8 cellular contexts compared by ENCODE assay signal in the genomic region with DNA sequence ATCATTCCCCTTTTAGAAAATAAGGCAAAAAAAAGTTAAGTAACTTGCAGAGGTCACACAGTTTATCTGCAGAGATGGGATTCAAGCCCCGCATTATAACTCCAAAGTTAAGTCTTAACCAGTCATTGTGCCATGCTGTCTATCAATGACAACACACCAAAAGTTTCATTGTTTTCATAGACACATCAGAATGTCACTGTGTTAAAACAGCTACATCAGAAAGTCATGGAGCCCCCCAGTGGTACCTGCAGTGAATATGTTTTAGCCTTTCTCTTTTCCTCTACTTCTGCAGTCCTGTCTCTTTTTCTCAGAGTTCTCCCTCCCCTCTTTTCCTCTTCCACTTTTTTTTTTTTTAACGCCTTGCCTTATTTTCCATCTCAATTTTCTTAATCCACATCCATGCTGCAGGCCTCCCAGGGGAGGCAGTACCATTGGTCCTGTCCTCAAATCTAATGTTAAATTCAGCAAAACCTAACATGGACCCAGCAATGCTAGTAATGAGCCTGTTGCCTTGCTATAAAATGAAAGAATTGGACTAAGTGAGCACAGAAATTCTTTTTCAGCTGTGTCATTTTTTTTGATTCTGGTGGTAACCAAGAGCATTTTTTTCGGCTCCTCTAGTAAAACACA. TPM values are rescaled to one million over a fixed set of nuclear protein-coding genes. Genes with fewer than 3 reads are reported as not detected.
DNase-seq lines count a peak whose midpoint lies in the region; ATAC-seq lines count a peak whose summit lies in the region.

No MANE protein-coding gene starts in this region.

- no peaks in the 10 kb centered on the region for H3K36me3 Mint-ChIP-seq in naive thymus-derived CD8-positive, alpha-beta T cell

- H3K4me1 Mint-ChIP-seq in naive thymus-derived CD8-positive, alpha-beta T cell = peaks cover 45 to 74% (median 71%) of the 10 kb centered on the region in 4 donors

- H3K4me3 Mint-ChIP-seq in naive thymus-derived CD8-positive, alpha-beta T cell = peak overlapping the region in 4 of 10 donors; percentile 1 to 44 (median 11)

- DNase-seq in NCI-H2107 treated with DMSO at 0.1 percent for 48 hours (lab: John Stamatoyannopoulos, UW; ENCODE audit: unreplicated experiment) (peak; percentile 65), NCI-H2107 (lab: John Stamatoyannopoulos, UW) (no peak), NCI-H748 treated with DMSO at 0.1 percent for 48 hours (lab: John Stamatoyannopoulos, UW) (peak; percentile 41), cerebellar cortex (ENCODE audit: low spot score) (peak; percentile 70)
- peak in 7 of 10 donors; percentile 16 to 64 (median 37) for DNase-seq in naive thymus-derived CD8-positive, alpha-beta T cell

- peaks cover 0 to 2% (median 0%) of the 10 kb centered on the region in 9 donors for H3K9me3 Mint-ChIP-seq in naive thymus-derived CD8-positive, alpha-beta T cell

- ATAC-seq in HG03159 (IDR thresholded peaks at IDR 0.05; ENCODE audit: unreplicated experiment) = peak; percentile 43
- ATAC-seq in naive thymus-derived CD8-positive, alpha-beta T cell = no peak
- no peak for ATAC-seq in HG03039 (IDR thresholded peaks at IDR 0.05; ENCODE audit: unreplicated experiment)
- no peak for ATAC-seq in GM21619 (IDR thresholded peaks at IDR 0.05; ENCODE audit: unreplicated experiment)

- POLR2A ChIA-PET in naive thymus-derived CD8-positive, alpha-beta T cell (lab: Charles Lee) = interaction anchor here (0.6 to 2.5 kb wide), 8 partner anchors 8 to 66 kb away, joined by 3 to 9 read pairs (median 4); partner anchors contain the start of gene PNPLA8

- peaks cover 0 to 32% (median 0%) of the 10 kb centered on the region in 5 donors for H3K27me3 Mint-ChIP-seq in naive thymus-derived CD8-positive, alpha-beta T cell

- peak overlapping the region; percentile 22 to 93 (median 61) for H3K27ac Mint-ChIP-seq in naive thymus-derived CD8-positive, alpha-beta T cell

RNA-seq across cellular contexts. Expression of gene NRCAM, which starts 3.8 kb away (rescaled TPM):
- total RNA-seq in naive thymus-derived CD8-positive, alpha-beta T cell = 10 to 100 TPM; 42.9 to 46.6 TPM
- polyA plus RNA-seq in naive thymus-derived CD8-positive, alpha-beta T cell = 10 to 100 TPM; 11.1 to 18.2 (median 13.7) TPM
